21 cellular contexts compared by ENCODE assay signal in genomic region chr3:136177876-136178275, GRCh38. TPM values are rescaled to one million over a fixed set of nuclear protein-coding genes. Genes with fewer than 3 reads are reported as not detected.
A peak's percentile ranks its signal among the peaks of the same experiment; 100 is the strongest.
DNase-seq lines count a peak whose midpoint lies in the region; ATAC-seq and TF ChIP-seq lines count a peak whose summit lies in the region.
"Had no signal": no experiment of that assay in that cellular context is flagged by ENCODE, and none has a peak within 500 bp of the region (broad histone marks: within the 10 kb centered on the region; RNA-seq: fewer than 3 reads in every experiment).

No MANE protein-coding gene starts in this region.

- H3F3A ChIP-seq in SU-DHL-6 (ENCODE audit: insufficient read depth) = peaks cover 16% of the 10 kb centered on the region

- H3K4me3 ChIP-seq in SU-DHL-6 (ENCODE audit: insufficient read depth, low read length, poor library complexity, severe bottlenecking) = no peak overlapping the region
- H3K4me3 ChIP-seq in thyroid gland (replicated peaks in 1 of 3) = no peak overlapping the region
- H3K4me3 ChIP-seq: GM12878, SJSA1 had no signal

- peak; percentile 49 to 64 for ATAC-seq in activated T-cell treated with anti-CD3 and anti-CD28 coated beads, Interleukin-2, amount 50 U/mL, for 4 hours
- no peak for ATAC-seq in CD4-positive, alpha-beta T cell (ENCODE audit: poor library complexity)
- no peak for ATAC-seq in naive thymus-derived CD8-positive, alpha-beta T cell
- ATAC-seq: GM12878 had no signal

- no peak overlapping the region for H2AFZ ChIP-seq in SU-DHL-6 (ENCODE audit: low read depth, low read length, severe bottlenecking)

- no peaks in the 10 kb centered on the region for H3K36me3 Mint-ChIP-seq in activated T-cell treated with anti-CD3 and anti-CD28 coated beads, Interleukin-2, amount 50 U/mL, for 4 hours (ENCODE audit: insufficient read depth)
- H3K36me3 Mint-ChIP-seq in CD4-positive, alpha-beta T cell (ENCODE audit: low read depth) = peaks cover 19% of the 10 kb centered on the region
- H3K36me3 Mint-ChIP-seq in naive thymus-derived CD8-positive, alpha-beta T cell = peaks cover 0 to 10% (median 0%) of the 10 kb centered on the region in 3 donors

- DNase-seq in activated T-cell treated with anti-CD3 and anti-CD28 coated beads, Interleukin-2, amount 50 U/mL, for 4 hours = no peak
- no peak for DNase-seq in activated T-cell treated with anti-CD3 and anti-CD28 coated beads, Interleukin-2, amount 50 U/mL, for 48 hours
- DNase-seq in CD4-positive, alpha-beta T cell = no peak
- DNase-seq in naive thymus-derived CD8-positive, alpha-beta T cell = no peak
- no peak for DNase-seq in DMS114 treated with DMSO at 0.1 percent for 48 hours (lab: John Stamatoyannopoulos, UW; ENCODE audit: unreplicated experiment)
- no peak for DNase-seq in thyroid gland
- DNase-seq: GDM1, HCEC 1CT, NCI-H1092, NCI-H1417 treated with DMSO at 0.1 percent for 48 hours, NCI-H1694 treated with DMSO at 0.1 percent for 48 hours, NCI-H2081, NCI-H2227 treated with DMSO at 0.1 percent for 48 hours, NCI-H526 treated with DMSO at 0.1 percent for 48 hours, Right ventricle myocardium superior, RPMI8226 had no signal

- H3K4me2 ChIP-seq in SU-DHL-6 (ENCODE audit: low read depth, low read length, poor library complexity, severe bottlenecking) = peak overlapping the region; percentile 23

- peak overlapping the region; percentile 10 for H3K27ac Mint-ChIP-seq in CD4-positive, alpha-beta T cell
- peak overlapping the region in 3 of 10 donors; percentile 25 to 48 (median 44) for H3K27ac Mint-ChIP-seq in naive thymus-derived CD8-positive, alpha-beta T cell

- 76% methylated on average over 4 of the region's 4 CpGs for WGBS in thyroid gland, 2 donors

- H3K79me2 ChIP-seq in SU-DHL-6 (ENCODE audit: insufficient read depth, low read length) = peaks cover 99% of the 10 kb centered on the region

- no peaks in the 10 kb centered on the region for H3K9me2 ChIP-seq in SU-DHL-6 (replicated peaks; ENCODE audit: insufficient read depth, low read length)

- CTCF ChIA-PET in CD4-positive, alpha-beta T cell (lab: Charles Lee) = interaction anchor here (0.6 to 1.4 kb wide), 2 partner anchors 9 to 145 kb away, joined by 3 to 4 read pairs; no protein-coding TSS in a partner anchor

- peaks cover 31 to 44% of the 10 kb centered on the region in 2 donors for H3K4me1 ChIP-seq in thyroid gland

- H3K9me3 Mint-ChIP-seq in activated T-cell treated with anti-CD3 and anti-CD28 coated beads, Interleukin-2, amount 50 U/mL, for 4 hours = no peaks in the 10 kb centered on the region
- no peaks in the 10 kb centered on the region for H3K9me3 Mint-ChIP-seq in CD4-positive, alpha-beta T cell
- H3K9me3 Mint-ChIP-seq in naive thymus-derived CD8-positive, alpha-beta T cell = no peaks in the 10 kb centered on the region

- no peak overlapping the region for H3K4me3 Mint-ChIP-seq in activated T-cell treated with anti-CD3 and anti-CD28 coated beads, Interleukin-2, amount 50 U/mL, for 4 hours
- peak overlapping the region; percentile 13 for H3K4me3 Mint-ChIP-seq in CD4-positive, alpha-beta T cell
- peak overlapping the region in 6 of 10 donors; percentile 1 to 39 (median 32) for H3K4me3 Mint-ChIP-seq in naive thymus-derived CD8-positive, alpha-beta T cell

- no peaks in the 10 kb centered on the region for H3K36me3 ChIP-seq in SU-DHL-6 (ENCODE audit: low read length)
- no peaks in the 10 kb centered on the region for H3K36me3 ChIP-seq in thyroid gland
- H3K36me3 ChIP-seq: SJSA1 had no signal

- POLR2A ChIA-PET in CD4-positive, alpha-beta T cell (lab: Charles Lee) = interaction anchor here (1.7 kb wide), 1 partner anchor 18 kb away, joined by 4 read pairs; the partner anchor contains the start of gene MSL2
- POLR2A ChIA-PET in naive thymus-derived CD8-positive, alpha-beta T cell (lab: Charles Lee) = interaction anchor here (0.6 to 1.2 kb wide), 6 partner anchors 8 to 576 kb away, joined by 3 to 6 read pairs (median 4); partner anchors contain the start of gene MSL2

- H3K9me3 ChIP-seq in CD4-positive, alpha-beta T cell (ENCODE audit: control insufficient read depth, low read length) = no peaks in the 10 kb centered on the region
- H3K9me3 ChIP-seq in SU-DHL-6 (ENCODE audit: insufficient read depth, low read length) (no peaks in the 10 kb centered on the region), thyroid gland (no peaks in the 10 kb centered on the region)
- H3K9me3 ChIP-seq: SJSA1 had no signal

- TF ChIP-seq CTCF in CD4-positive, alpha-beta T cell (IDR thresholded peaks at IDR 0.05) = no peak
- TF ChIP-seq CTCF in SU-DHL-6 (IDR thresholded peaks at IDR 0.05; ENCODE audit: insufficient read depth, low read length, poor library complexity, severe bottlenecking) (no peak), thyroid gland (IDR thresholded peaks at IDR 0.05) (no peak)

- peaks cover 64% of the 10 kb centered on the region for H3K4me1 Mint-ChIP-seq in activated T-cell treated with anti-CD3 and anti-CD28 coated beads, Interleukin-2, amount 50 U/mL, for 4 hours (ENCODE audit: low read depth)
- H3K4me1 Mint-ChIP-seq in CD4-positive, alpha-beta T cell (ENCODE audit: low read depth) = peaks cover 63% of the 10 kb centered on the region
- H3K4me1 Mint-ChIP-seq in naive thymus-derived CD8-positive, alpha-beta T cell = peaks cover 24 to 73% (median 57%) of the 10 kb centered on the region in 4 donors

- TF ChIP-seq POLR2A in thyroid gland (IDR thresholded peaks at IDR 0.05) = no peak

- H4K20me1 ChIP-seq in SU-DHL-6 (ENCODE audit: low read depth, low read length) = peaks cover 49% of the 10 kb centered on the region

- intact Hi-C loops in CD4-positive, alpha-beta T cell (cut with DNase I, micrococcal nuclease) = no loop called here
- intact Hi-C loops in thyroid gland (cut with DNase I) = no loop called here

- H3K27me3 ChIP-seq in CD4-positive, alpha-beta T cell (ENCODE audit: control insufficient read depth, insufficient read depth, low read length) = no peaks in the 10 kb centered on the region
- H3K27me3 ChIP-seq in SU-DHL-6 (ENCODE audit: low read length) (no peaks in the 10 kb centered on the region), thyroid gland (no peaks in the 10 kb centered on the region)
- H3K27me3 ChIP-seq: SJSA1 had no signal

- H3K27ac ChIP-seq in CD4-positive, alpha-beta T cell (ENCODE audit: low read depth, low read length) = no peak overlapping the region
- H3K27ac ChIP-seq in SU-DHL-6 (ENCODE audit: low read depth, low read length) (no peak overlapping the region), thyroid gland (no peak overlapping the region)
- H3K27ac ChIP-seq: C4-2B, HL-60, SJSA1 had no signal

- no peaks in the 10 kb centered on the region for H3K27me3 Mint-ChIP-seq in activated T-cell treated with anti-CD3 and anti-CD28 coated beads, Interleukin-2, amount 50 U/mL, for 4 hours (ENCODE audit: low read depth)
- H3K27me3 Mint-ChIP-seq in CD4-positive, alpha-beta T cell = no peaks in the 10 kb centered on the region
- H3K27me3 Mint-ChIP-seq in naive thymus-derived CD8-positive, alpha-beta T cell = no peaks in the 10 kb centered on the region

- no peak overlapping the region for H3K9ac ChIP-seq in SU-DHL-6 (ENCODE audit: low read length)

RNA-seq across cellular contexts. Expression of gene MSL2, which starts 18.3 kb away (rescaled TPM):
- 10 to 100 TPM; 42.8 to 47.2 (median 46.8) TPM for total RNA-seq in activated T-cell treated with anti-CD3 and anti-CD28 coated beads, Interleukin-2, amount 50 U/mL, for 4 hours
- 100 to 1,000 TPM; 143 to 146 TPM for total RNA-seq in CD4-positive, alpha-beta T cell
- total RNA-seq in naive thymus-derived CD8-positive, alpha-beta T cell = 100 to 1,000 TPM in 1 of 2 experiments, 10 to 100 TPM in 1; 96.6 to 100 TPM
- 10 to 100 TPM; 28.7 to 41.1 (median 38.9) TPM for polyA plus RNA-seq in naive thymus-derived CD8-positive, alpha-beta T cell
- 10 to 100 TPM; 28.6 to 55.8 (median 44.4) TPM for total RNA-seq in thyroid gland

Comparison
In these comparisons a context has a peak if more than half of its experiments do, and no peak if none do; other contexts are left out.
1. ATAC-seq: peak in activated T-cell treated with anti-CD3 and anti-CD28 coated beads, Interleukin-2, amount 50 U/mL, for 4 hours (2 of 2); none in CD4-positive, alpha-beta T cell (single experiment) and naive thymus-derived CD8-positive, alpha-beta T cell (0 of 2).